In the genomic region with DNA sequence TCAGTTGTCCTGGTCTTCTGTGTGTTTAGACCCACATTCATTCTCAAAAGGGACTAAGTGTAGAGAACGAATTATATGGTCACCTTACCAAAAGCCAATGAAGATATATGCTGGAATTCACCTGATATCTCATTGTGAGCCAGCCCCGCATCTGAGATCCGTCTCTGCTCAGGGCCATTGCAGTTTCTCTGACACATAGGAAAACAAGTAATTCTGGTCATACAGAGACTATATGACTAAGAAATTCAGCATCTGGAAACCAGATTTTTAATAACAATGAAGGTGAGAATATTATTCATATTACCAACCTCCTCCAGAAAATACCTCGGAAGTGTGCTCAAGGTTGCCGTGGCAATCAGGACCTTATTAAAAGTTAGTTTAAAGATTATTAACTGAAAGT, we compare ENCODE assay signal across 25 cellular contexts.
"Had no signal": no experiment of that assay in that cellular context is flagged by ENCODE, and none has a peak within 500 bp of the region (broad histone marks: within the 10 kb centered on the region; RNA-seq: fewer than 3 reads in every experiment).

No MANE protein-coding gene starts in this region.

- H3K79me2 ChIP-seq: hepatocyte had no signal

- H2AFZ ChIP-seq: hepatocyte had no signal

- H3K4me3 ChIP-seq: gastroesophageal sphincter, hepatocyte, left ventricle myocardium inferior, lung, right lobe of liver, thoracic aorta, upper lobe of left lung, vagina had no signal

- ATAC-seq: activated CD4-positive, alpha-beta T cell treated with anti-CD3 and anti-CD28 coated beads for 36 hours; activated CD8-positive, alpha-beta memory T cell treated with anti-CD3 and anti-CD28 coated beads, Interleukin-2, amount 10 ng/mL, durations not matched to agents 7 days and 5 days; activated CD8-positive, alpha-beta T cell treated with anti-CD3 and anti-CD28 coated beads, Interleukin-2, amount 10 ng/mL, durations not matched to agents 7 days and 5 days; gastroesophageal sphincter; right lobe of liver had no signal

- DNase-seq: activated CD4-positive, alpha-beta T cell treated with anti-CD3 and anti-CD28 coated beads for 36 hours; activated CD4-positive, CD25-positive, alpha-beta regulatory T cell; activated CD8-positive, alpha-beta memory T cell treated with anti-CD3 and anti-CD28 coated beads, Interleukin-2, amount 10 ng/mL, durations not matched to agents 7 days and 5 days; activated CD8-positive, alpha-beta T cell treated with anti-CD3 and anti-CD28 coated beads, Interleukin-2, amount 10 ng/mL, durations not matched to agents 7 days and 5 days; activated effector memory CD4-positive, alpha-beta T cell treated with Interleukin-2 at 50 U/mL for 16 hours; activated naive CD4-positive, alpha-beta T cell treated with Interleukin-2 at 50 U/mL for 16 hours; activated T-cell treated with anti-CD3 and anti-CD28 coated beads for 4 hours; anterior cingulate cortex; dermis blood vessel endothelial cell; effector CD4-positive, alpha-beta T cell; erythroblast; islet precursor cell; left ventricle myocardium inferior; right lobe of liver; stimulated activated CD4-positive, alpha-beta T cell treated with anti-CD3 and anti-CD28 coated beads, Interleukin-4, amount 100 ng/mL, for 1 hour; upper lobe of left lung had no signal

- H3K4me1 ChIP-seq: gastroesophageal sphincter, left ventricle myocardium inferior, right lobe of liver, upper lobe of left lung, vagina had no signal

- H3K27me3 Mint-ChIP-seq: activated CD4-positive, alpha-beta T cell treated with anti-CD3 and anti-CD28 coated beads for 36 hours had no signal

- H3K27ac Mint-ChIP-seq: activated CD4-positive, alpha-beta T cell treated with anti-CD3 and anti-CD28 coated beads for 36 hours; activated CD8-positive, alpha-beta memory T cell treated with anti-CD3 and anti-CD28 coated beads, Interleukin-2, amount 10 ng/mL, durations not matched to agents 7 days and 5 days; activated CD8-positive, alpha-beta T cell treated with anti-CD3 and anti-CD28 coated beads, Interleukin-2, amount 10 ng/mL, durations not matched to agents 7 days and 5 days; activated naive CD8-positive, alpha-beta T cell; nephron; stimulated activated naive CD8-positive, alpha-beta T cell treated with anti-CD3 and anti-CD28 coated beads, Interleukin-15, Interleukin-2, amounts not matched to agents 100 ng/mL and 50 ng/mL, for 24 hours had no signal

- H3K9me3 ChIP-seq: gastroesophageal sphincter, left ventricle myocardium inferior, neutrophil, right lobe of liver, thoracic aorta, upper lobe of left lung, vagina had no signal

- H3K4me3 Mint-ChIP-seq: activated CD4-positive, alpha-beta T cell treated with anti-CD3 and anti-CD28 coated beads for 36 hours; activated CD8-positive, alpha-beta memory T cell treated with anti-CD3 and anti-CD28 coated beads, Interleukin-2, amount 10 ng/mL, durations not matched to agents 7 days and 5 days; activated CD8-positive, alpha-beta T cell treated with anti-CD3 and anti-CD28 coated beads, Interleukin-2, amount 10 ng/mL, durations not matched to agents 7 days and 5 days; activated naive CD8-positive, alpha-beta T cell; nephron; stimulated activated naive CD8-positive, alpha-beta T cell treated with anti-CD3 and anti-CD28 coated beads, Interleukin-15, Interleukin-2, amounts not matched to agents 100 ng/mL and 50 ng/mL, for 24 hours had no signal

- H3K9me3 Mint-ChIP-seq: nephron; stimulated activated naive CD8-positive, alpha-beta T cell treated with anti-CD3 and anti-CD28 coated beads, Interleukin-15, Interleukin-2, amounts not matched to agents 100 ng/mL and 50 ng/mL, for 24 hours had no signal

- H3K27ac ChIP-seq: gastroesophageal sphincter, hepatocyte, left ventricle myocardium inferior, neutrophil, right lobe of liver, thoracic aorta, upper lobe of left lung, vagina had no signal

- H3K4me2 ChIP-seq: hepatocyte had no signal

- H3K27me3 ChIP-seq: gastroesophageal sphincter, hepatocyte, neutrophil, right lobe of liver, upper lobe of left lung, vagina had no signal

- H3K36me3 ChIP-seq: gastroesophageal sphincter, left ventricle myocardium inferior, neutrophil, right lobe of liver, thoracic aorta, upper lobe of left lung, vagina had no signal

- H3K36me3 Mint-ChIP-seq: activated CD8-positive, alpha-beta memory T cell treated with anti-CD3 and anti-CD28 coated beads, Interleukin-2, amount 10 ng/mL, durations not matched to agents 7 days and 5 days; activated naive CD8-positive, alpha-beta T cell had no signal

- H3K4me1 Mint-ChIP-seq: activated CD4-positive, alpha-beta T cell treated with anti-CD3 and anti-CD28 coated beads for 36 hours; activated CD8-positive, alpha-beta memory T cell treated with anti-CD3 and anti-CD28 coated beads, Interleukin-2, amount 10 ng/mL, durations not matched to agents 7 days and 5 days; nephron had no signal
